In genomic region chr12:115830070-115830469, GRCh38 we compare ENCODE assay signal across 26 cellular contexts.
"Had no signal": no experiment of that assay in that cellular context is flagged by ENCODE, and none has a peak within 500 bp of the region (broad histone marks: within the 10 kb centered on the region; RNA-seq: fewer than 3 reads in every experiment).

No MANE protein-coding gene starts in this region.

- H3K36me3 Mint-ChIP-seq: natural killer cell treated with Interleukin-12 subunit alpha and Interleukin-12 subunit beta and Interleukin-15 and Interleukin-18, amount 100 ng/mL, for 72 hours; stimulated activated effector memory CD8-positive, alpha-beta T cell treated with anti-CD3 and anti-CD28 coated beads, Interleukin-12 subunit alpha, Interleukin-12 subunit beta, amount 100 ng/mL, for 72 hours; stimulated activated naive B cell treated with anti-CD40 and anti-IgM and Interleukin-4, amounts not matched to agents 10 μg/mL and 1 μg/mL and 100 μg/mL, for 72 hours had no signal

- ATAC-seq: natural killer cell treated with Interleukin-12 subunit alpha and Interleukin-12 subunit beta and Interleukin-15 and Interleukin-18, amount 100 ng/mL, for 72 hours; pancreas; psoas muscle; right cardiac atrium; right lobe of liver; stimulated activated effector memory CD8-positive, alpha-beta T cell treated with anti-CD3 and anti-CD28 coated beads, Interleukin-12 subunit alpha, Interleukin-12 subunit beta, amount 100 ng/mL, for 72 hours; stimulated activated naive B cell treated with anti-CD40 and anti-IgM and Interleukin-4, amounts not matched to agents 10 μg/mL and 1 μg/mL and 100 μg/mL, for 72 hours had no signal

- H3K27me3 Mint-ChIP-seq: stimulated activated naive B cell treated with anti-CD40 and anti-IgM and Interleukin-4, amounts not matched to agents 10 μg/mL and 1 μg/mL and 100 μg/mL, for 72 hours; stimulated activated naive CD8-positive, alpha-beta T cell treated with anti-CD3 and anti-CD28 coated beads, Interleukin-15, Interleukin-2, amounts not matched to agents 100 ng/mL and 50 ng/mL, for 24 hours had no signal

- H3K9me3 Mint-ChIP-seq: stimulated activated effector memory CD8-positive, alpha-beta T cell treated with anti-CD3 and anti-CD28 coated beads, Interleukin-12 subunit alpha, Interleukin-12 subunit beta, amount 100 ng/mL, for 72 hours; stimulated activated naive CD8-positive, alpha-beta T cell treated with anti-CD3 and anti-CD28 coated beads, Interleukin-15, Interleukin-2, amounts not matched to agents 100 ng/mL and 50 ng/mL, for 24 hours had no signal

- H3K4me1 Mint-ChIP-seq: nephron progenitor cell; neural crest cell; stimulated activated effector memory CD8-positive, alpha-beta T cell treated with anti-CD3 and anti-CD28 coated beads, Interleukin-12 subunit alpha, Interleukin-12 subunit beta, amount 100 ng/mL, for 72 hours; stimulated activated naive B cell treated with anti-CD40 and anti-IgM and Interleukin-4, amounts not matched to agents 10 μg/mL and 1 μg/mL and 100 μg/mL, for 72 hours had no signal

- H3K27ac ChIP-seq: neutrophil, pancreas, psoas muscle, right lobe of liver, sigmoid colon, stomach, thoracic aorta, thyroid gland, tibial nerve, upper lobe of left lung, vagina had no signal

- H3K4me3 Mint-ChIP-seq: natural killer cell treated with Interleukin-12 subunit alpha and Interleukin-12 subunit beta and Interleukin-15 and Interleukin-18, amount 100 ng/mL, for 72 hours; nephron progenitor cell; neural crest cell; stimulated activated effector memory CD8-positive, alpha-beta T cell treated with anti-CD3 and anti-CD28 coated beads, Interleukin-12 subunit alpha, Interleukin-12 subunit beta, amount 100 ng/mL, for 72 hours; stimulated activated naive B cell treated with anti-CD40 and anti-IgM and Interleukin-4, amounts not matched to agents 10 μg/mL and 1 μg/mL and 100 μg/mL, for 72 hours; stimulated activated naive CD8-positive, alpha-beta T cell treated with anti-CD3 and anti-CD28 coated beads, Interleukin-15, Interleukin-2, amounts not matched to agents 100 ng/mL and 50 ng/mL, for 24 hours had no signal

- H3K27ac Mint-ChIP-seq: natural killer cell treated with Interleukin-12 subunit alpha and Interleukin-12 subunit beta and Interleukin-15 and Interleukin-18, amount 100 ng/mL, for 72 hours; nephron progenitor cell; stimulated activated effector memory CD8-positive, alpha-beta T cell treated with anti-CD3 and anti-CD28 coated beads, Interleukin-12 subunit alpha, Interleukin-12 subunit beta, amount 100 ng/mL, for 72 hours; stimulated activated naive B cell treated with anti-CD40 and anti-IgM and Interleukin-4, amounts not matched to agents 10 μg/mL and 1 μg/mL and 100 μg/mL, for 72 hours; stimulated activated naive CD8-positive, alpha-beta T cell treated with anti-CD3 and anti-CD28 coated beads, Interleukin-15, Interleukin-2, amounts not matched to agents 100 ng/mL and 50 ng/mL, for 24 hours had no signal

- DNase-seq: nephron progenitor cell; nucleus accumbens; pancreas; psoas muscle; right cardiac atrium; right lobe of liver; sigmoid colon; small intestine; stimulated activated CD4-positive, alpha-beta T cell treated with anti-CD3 and anti-CD28 coated beads, Interleukin-15, amount 100 ng/mL, for 24 hours; stimulated activated CD4-positive, alpha-beta T cell treated with anti-CD3 and anti-CD28 coated beads, Interleukin-2, amount 100 ng/mL, for 24 hours; stimulated activated CD4-positive, alpha-beta T cell treated with anti-CD3 and anti-CD28 coated beads, Interleukin-2, amount 100 ng/mL, for 48 hours; stimulated activated CD4-positive, alpha-beta T cell treated with anti-CD3 and anti-CD28 coated beads, Interleukin-4, amount 100 ng/mL, for 24 hours; stimulated activated naive B cell treated with anti-CD40 and anti-IgM and Interleukin-4, amounts not matched to agents 10 μg/mL and 1 μg/mL and 100 μg/mL, for 72 hours; stimulated activated naive CD4-positive, alpha-beta T cell treated with Interleukin-2 at 50 U/mL for 16 hours; stomach; thyroid gland; trophoblast cell; upper lobe of left lung had no signal
